ENCODE assay signal across 18 cellular contexts in genomic region chr6:38194589-38194988, GRCh38.
DNase-seq lines count a peak whose midpoint lies in the region; ATAC-seq and TF ChIP-seq lines count a peak whose summit lies in the region.
"Had no signal": no experiment of that assay in that cellular context is flagged by ENCODE, and none has a peak within 500 bp of the region (broad histone marks: within the 10 kb centered on the region; RNA-seq: fewer than 3 reads in every experiment).

No MANE protein-coding gene starts in this region.

- no peak overlapping the region for H3K27ac ChIP-seq in coronary artery
- peak overlapping the region; percentile 17 for H3K27ac ChIP-seq in neuronal stem cell (replicated peaks; ENCODE audit: low read length)
- H3K27ac ChIP-seq in mammary epithelial cell (ENCODE audit: insufficient read depth, low read depth, low read length): no peak overlapping the region
- H3K27ac ChIP-seq: BLaER1 treated with 17β-estradiol and CSF1 and Interleukin-3, amounts not matched to agents 10 nM and 100 nM; C4-2B had no signal

- H3K4me1 Mint-ChIP-seq in activated CD8-positive, alpha-beta memory T cell treated with anti-CD3 and anti-CD28 coated beads, Interleukin-2, amount 10 ng/mL, durations not matched to agents 7 days and 5 days: no peaks in the 10 kb centered on the region
- no peaks in the 10 kb centered on the region for H3K4me1 Mint-ChIP-seq in activated T-helper 1 cell treated with anti-CD3 and anti-CD28 coated beads, Interleukin-12 subunit alpha, Interleukin-12 subunit beta, Interleukin-2, Interleukin-4 antibody, amounts not matched to agents 30 ng/mL and 10 ng/mL and 1 ng/mL, durations not matched to agents 14 hours and 24 hours and 36 hours (ENCODE audit: low read depth)
- H3K4me1 Mint-ChIP-seq: B cell had no signal

- no peaks in the 10 kb centered on the region for H4K20me1 ChIP-seq in mammary epithelial cell (ENCODE audit: insufficient read depth, low read length)

- ATAC-seq in activated CD8-positive, alpha-beta memory T cell treated with anti-CD3 and anti-CD28 coated beads, Interleukin-2, amount 10 ng/mL, durations not matched to agents 7 days and 5 days: no peak
- ATAC-seq: CD8-positive, alpha-beta T cell had no signal

- H3K79me2 ChIP-seq in mammary epithelial cell (ENCODE audit: insufficient read depth, low read length): no peaks in the 10 kb centered on the region

- H2AK5ac ChIP-seq in neuronal stem cell (ENCODE audit: low read depth, low read length): no peak overlapping the region

- H3K4me1 ChIP-seq in neuronal stem cell (ENCODE audit: control insufficient read depth in 2 of 2, insufficient read depth in 1 of 2, low read depth in 1 of 2, low read length in 2 of 2) (peaks cover 16 to 30% of the 10 kb centered on the region in 2 donors), mammary epithelial cell (ENCODE audit: insufficient read depth, low read length) (no peaks in the 10 kb centered on the region)
- H3K4me1 ChIP-seq: BLaER1 treated with 17β-estradiol and CSF1 and Interleukin-3, amounts not matched to agents 10 nM and 100 nM; Caco-2 had no signal

- peak; percentile 32 for DNase-seq in activated CD8-positive, alpha-beta memory T cell treated with anti-CD3 and anti-CD28 coated beads, Interleukin-2, amount 10 ng/mL, durations not matched to agents 7 days and 5 days
- no peak for DNase-seq in activated CD8-positive, alpha-beta memory T cell treated with anti-CD3 and anti-CD28 coated beads, Interleukin-2, amount 50 U/mL, for 4 hours
- DNase-seq in coronary artery (ENCODE audit: low spot score) (peak; percentile 43), neuronal stem cell (ENCODE audit: low spot score) (no peak), mammary epithelial cell (no peak), SIG-M5 (lab: John Stamatoyannopoulos, UW) (no peak)
- DNase-seq in activated T-helper 1 cell treated with anti-CD3 and anti-CD28 coated beads, Interleukin-12 subunit alpha, Interleukin-12 subunit beta, Interleukin-2, Interleukin-4 antibody, amounts not matched to agents 30 ng/mL and 10 ng/mL and 1 ng/mL, durations not matched to agents 14 hours and 24 hours and 36 hours (ENCODE audit: low spot score): no peak
- DNase-seq: 8988T; ACHN; Caco-2; Calu3; CD4-positive, alpha-beta T cell; CD8-positive, alpha-beta T cell; DMS79 treated with DMSO at 0.1 percent for 48 hours; GF-D8 had no signal

- H3K9ac ChIP-seq in neuronal stem cell (ENCODE audit: low read depth, low read length, poor library complexity) (no peak overlapping the region), mammary epithelial cell (ENCODE audit: insufficient read depth, low read length) (no peak overlapping the region)
- H3K9ac ChIP-seq: BLaER1 treated with 17β-estradiol and CSF1 and Interleukin-3, amounts not matched to agents 10 nM and 100 nM had no signal

- in situ Hi-C loops in mammary epithelial cell (cut with MboI; ENCODE audit: low sequenced_read_pairs in 2 of 2): no loop called here

- H3K27ac Mint-ChIP-seq in activated CD8-positive, alpha-beta memory T cell treated with anti-CD3 and anti-CD28 coated beads, Interleukin-2, amount 10 ng/mL, durations not matched to agents 7 days and 5 days: no peak overlapping the region
- no peak overlapping the region for H3K27ac Mint-ChIP-seq in activated T-helper 1 cell treated with anti-CD3 and anti-CD28 coated beads, Interleukin-12 subunit alpha, Interleukin-12 subunit beta, Interleukin-2, Interleukin-4 antibody, amounts not matched to agents 30 ng/mL and 10 ng/mL and 1 ng/mL, durations not matched to agents 14 hours and 24 hours and 36 hours
- H3K27ac Mint-ChIP-seq: B cell; CD4-positive, alpha-beta T cell; CD8-positive, alpha-beta T cell had no signal

- H3K4me2 ChIP-seq in neuronal stem cell (ENCODE audit: insufficient read depth, low read length, poor library complexity, severe bottlenecking): no peak overlapping the region
- no peak overlapping the region for H3K4me2 ChIP-seq in mammary epithelial cell (ENCODE audit: insufficient read depth, low read depth, low read length)
- H3K4me2 ChIP-seq: BLaER1 treated with 17β-estradiol and CSF1 and Interleukin-3, amounts not matched to agents 10 nM and 100 nM had no signal

- H3K23ac ChIP-seq in neuronal stem cell (ENCODE audit: low read depth, low read length, poor library complexity): no peak overlapping the region

- no peak overlapping the region for H2BK120ac ChIP-seq in neuronal stem cell (ENCODE audit: low read depth, low read length)

- H3K4me3 Mint-ChIP-seq in activated CD8-positive, alpha-beta memory T cell treated with anti-CD3 and anti-CD28 coated beads, Interleukin-2, amount 10 ng/mL, durations not matched to agents 7 days and 5 days: no peak overlapping the region
- no peak overlapping the region for H3K4me3 Mint-ChIP-seq in activated T-helper 1 cell treated with anti-CD3 and anti-CD28 coated beads, Interleukin-12 subunit alpha, Interleukin-12 subunit beta, Interleukin-2, Interleukin-4 antibody, amounts not matched to agents 30 ng/mL and 10 ng/mL and 1 ng/mL, durations not matched to agents 14 hours and 24 hours and 36 hours
- H3K4me3 Mint-ChIP-seq: B cell; CD4-positive, alpha-beta T cell; CD8-positive, alpha-beta T cell had no signal

- intact Hi-C loops in mammary epithelial cell (cut with micrococcal nuclease): no loop called here
- intact Hi-C loops in activated T-helper 1 cell treated with anti-CD3 and anti-CD28 coated beads, Interleukin-12 subunit alpha, Interleukin-12 subunit beta, Interleukin-2, Interleukin-4 antibody, amounts not matched to agents 30 ng/mL and 10 ng/mL and 1 ng/mL, durations not matched to agents 14 hours and 24 hours and 36 hours (cut with micrococcal nuclease): no loop called here

- no peak overlapping the region for H4K91ac ChIP-seq in neuronal stem cell (ENCODE audit: low read depth, low read length, poor library complexity)

- H2BK5ac ChIP-seq in neuronal stem cell (ENCODE audit: low read length): no peak overlapping the region

- peak overlapping the region; percentile 51 for H3K18ac ChIP-seq in neuronal stem cell (ENCODE audit: low read length)

- H3K4me3 ChIP-seq in coronary artery: no peak overlapping the region
- H3K4me3 ChIP-seq in neuronal stem cell (ENCODE audit: low read length in 2 of 2): no peak overlapping the region
- H3K4me3 ChIP-seq in mammary epithelial cell (replicated peaks in 1 of 3; ENCODE audit: insufficient read depth in 1 of 3, low read depth in 2 of 3, low read length in 3 of 3): no peak overlapping the region
- H3K4me3 ChIP-seq: BLaER1 treated with 17β-estradiol and CSF1 and Interleukin-3, amounts not matched to agents 10 nM and 100 nM had no signal

- no peak overlapping the region for H3K4ac ChIP-seq in neuronal stem cell (ENCODE audit: low read length)

- H3K79me1 ChIP-seq in neuronal stem cell (ENCODE audit: low read depth, low read length): no peaks in the 10 kb centered on the region

- H3K9me3 ChIP-seq in neuronal stem cell (replicated peaks in 1 of 2; ENCODE audit: control insufficient read depth in 2 of 2, insufficient read depth in 1 of 2, low read depth in 1 of 2, low read length in 2 of 2) (no peaks in the 10 kb centered on the region), mammary epithelial cell (replicated peaks; ENCODE audit: insufficient read depth, low read length) (no peaks in the 10 kb centered on the region)
- H3K9me3 ChIP-seq: BLaER1 treated with 17β-estradiol and CSF1 and Interleukin-3, amounts not matched to agents 10 nM and 100 nM; Caco-2 had no signal

- peak overlapping the region; percentile 27 for H3K14ac ChIP-seq in neuronal stem cell (ENCODE audit: low read length)

- TF ChIP-seq CTCF in coronary artery (IDR thresholded peaks at IDR 0.05) (no peak), mammary epithelial cell (conservative IDR thresholded peaks at IDR 0.05 in 1 of 2, IDR thresholded peaks at IDR 0.05 in 1 of 2; ENCODE audit: extremely low read depth in 1 of 2, insufficient read depth in 1 of 2, low read depth in 1 of 2, low read length in 2 of 2) (no peak)

- H3K27me3 ChIP-seq in neuronal stem cell (ENCODE audit: control insufficient read depth in 3 of 3, insufficient read depth in 3 of 3, low read depth in 1 of 3, low read length in 3 of 3) (no peaks in the 10 kb centered on the region), mammary epithelial cell (ENCODE audit: insufficient read depth, low read length) (no peaks in the 10 kb centered on the region)
- H3K27me3 ChIP-seq: BLaER1 treated with 17β-estradiol and CSF1 and Interleukin-3, amounts not matched to agents 10 nM and 100 nM had no signal

- no peaks in the 10 kb centered on the region for H3K27me3 Mint-ChIP-seq in activated CD8-positive, alpha-beta memory T cell treated with anti-CD3 and anti-CD28 coated beads, Interleukin-2, amount 10 ng/mL, durations not matched to agents 7 days and 5 days
- H3K27me3 Mint-ChIP-seq in activated T-helper 1 cell treated with anti-CD3 and anti-CD28 coated beads, Interleukin-12 subunit alpha, Interleukin-12 subunit beta, Interleukin-2, Interleukin-4 antibody, amounts not matched to agents 30 ng/mL and 10 ng/mL and 1 ng/mL, durations not matched to agents 14 hours and 24 hours and 36 hours (ENCODE audit: insufficient read depth): peaks cover 2% of the 10 kb centered on the region
- H3K27me3 Mint-ChIP-seq: B cell; CD4-positive, alpha-beta T cell had no signal

- H2BK12ac ChIP-seq in neuronal stem cell (ENCODE audit: low read length): no peak overlapping the region

- H3K36me3 Mint-ChIP-seq in activated CD8-positive, alpha-beta memory T cell treated with anti-CD3 and anti-CD28 coated beads, Interleukin-2, amount 10 ng/mL, durations not matched to agents 7 days and 5 days: no peaks in the 10 kb centered on the region
- H3K36me3 Mint-ChIP-seq in activated T-helper 1 cell treated with anti-CD3 and anti-CD28 coated beads, Interleukin-12 subunit alpha, Interleukin-12 subunit beta, Interleukin-2, Interleukin-4 antibody, amounts not matched to agents 30 ng/mL and 10 ng/mL and 1 ng/mL, durations not matched to agents 14 hours and 24 hours and 36 hours (ENCODE audit: low read depth): no peaks in the 10 kb centered on the region

- CTCF ChIA-PET in activated CD8-positive, alpha-beta memory T cell treated with anti-CD3 and anti-CD28 coated beads, Interleukin-2, amount 10 ng/mL, durations not matched to agents 7 days and 5 days (lab: Charles Lee): no interaction called here
- CTCF ChIA-PET in mammary epithelial cell (lab: Charles Lee; ENCODE audit: low non-redundant PET): no interaction called here

- no peak overlapping the region for H2AFZ ChIP-seq in neuronal stem cell (ENCODE audit: low read length)
- no peak overlapping the region for H2AFZ ChIP-seq in mammary epithelial cell (ENCODE audit: low read depth, low read length)

- no CpG with 5 or more reads among the region's 7 CpGs for WGBS in neuronal stem cell (ENCODE audit: extremely low coverage in 2 of 2, insufficient read length in 2 of 2, insufficient replicate concordance in 1 of 2), 2 donors
- whole genome bisulfite sequencing in mammary epithelial cell (ENCODE audit: low coverage, missing lambda C conversion rate): 76% methylated on average over 5 of the region's 7 CpGs

- no peaks in the 10 kb centered on the region for H3K9me3 Mint-ChIP-seq in activated CD8-positive, alpha-beta memory T cell treated with anti-CD3 and anti-CD28 coated beads, Interleukin-2, amount 10 ng/mL, durations not matched to agents 7 days and 5 days (ENCODE audit: low read depth)
- no peaks in the 10 kb centered on the region for H3K9me3 Mint-ChIP-seq in activated T-helper 1 cell treated with anti-CD3 and anti-CD28 coated beads, Interleukin-12 subunit alpha, Interleukin-12 subunit beta, Interleukin-2, Interleukin-4 antibody, amounts not matched to agents 30 ng/mL and 10 ng/mL and 1 ng/mL, durations not matched to agents 14 hours and 24 hours and 36 hours
- H3K9me3 Mint-ChIP-seq: CD4-positive, alpha-beta T cell; CD8-positive, alpha-beta T cell had no signal

- BruUV-seq in mammary epithelial cell (replicated peaks; lab: Mats Ljungman, UMichigan): no TSS peak

- H4K8ac ChIP-seq in neuronal stem cell (ENCODE audit: low read depth, low read length): no peak overlapping the region

- dilution Hi-C loops in mammary epithelial cell (cut with HindIII; ENCODE audit: low sequenced_read_pairs): no loop called here

- no peaks in the 10 kb centered on the region for H3K36me3 ChIP-seq in neuronal stem cell (replicated peaks in 1 of 2; ENCODE audit: control insufficient read depth in 2 of 2, insufficient read depth in 2 of 2, low read length in 2 of 2)
- no peaks in the 10 kb centered on the region for H3K36me3 ChIP-seq in mammary epithelial cell (ENCODE audit: insufficient read depth, low read length)

- H2BK15ac ChIP-seq in neuronal stem cell (ENCODE audit: low read length): no peak overlapping the region

Comparison
In these comparisons a context has a peak if more than half of its experiments do, and no peak if none do; other contexts are left out.
1. DNase-seq: peak in activated CD8-positive, alpha-beta memory T cell treated with anti-CD3 and anti-CD28 coated beads, Interleukin-2, amount 10 ng/mL, durations not matched to agents 7 days and 5 days (single experiment) and coronary artery (single experiment); none in activated CD8-positive, alpha-beta memory T cell treated with anti-CD3 and anti-CD28 coated beads, Interleukin-2, amount 50 U/mL, for 4 hours (single experiment), neuronal stem cell (single experiment), mammary epithelial cell (single experiment), activated T-helper 1 cell treated with anti-CD3 and anti-CD28 coated beads, Interleukin-12 subunit alpha, Interleukin-12 subunit beta, Interleukin-2, Interleukin-4 antibody, amounts not matched to agents 30 ng/mL and 10 ng/mL and 1 ng/mL, durations not matched to agents 14 hours and 24 hours and 36 hours (single experiment) and SIG-M5 (single experiment).